ENCODE assay signal across 8 cellular contexts in genomic region chr15:71115567-71116351, GRCh38. TPM values are rescaled to one million over a fixed set of nuclear protein-coding genes. Genes with fewer than 3 reads are reported as not detected.
A peak's percentile ranks its signal among the peaks of the same experiment; 100 is the strongest.
DNase-seq lines count a peak whose midpoint lies in the region; ATAC-seq, FAIRE-seq and TF ChIP-seq lines count a peak whose summit lies in the region.

No MANE protein-coding gene starts in this region.

- H3K9me3 ChIP-seq in SK-N-MC (ENCODE audit: low read depth, low read length), result no peaks in the 10 kb centered on the region
- no peaks in the 10 kb centered on the region for H3K9me3 ChIP-seq in endothelial cell of umbilical vein (replicated peaks; ENCODE audit: control insufficient read depth, insufficient read depth, low read length)
- no peaks in the 10 kb centered on the region for H3K9me3 ChIP-seq in muscle layer of duodenum (ENCODE audit: control insufficient read depth in 1 of 2, low read length in 2 of 2)

- peak overlapping the region; percentile 63 for H2AFZ ChIP-seq in endothelial cell of umbilical vein (ENCODE audit: low read depth, low read length)

- DNase-seq in 8988T, result peak; percentile 47
- DNase-seq in GM12891 (ENCODE audit: insufficient read length, low spot score), result peak; percentile 53
- no peak for DNase-seq in SK-N-MC (ENCODE audit: low read depth, low spot score)
- no peak for DNase-seq in endothelial cell of umbilical vein (ENCODE audit: low read depth, low spot score)
- DNase-seq in COLO829 (ENCODE audit: low spot score), result no peak

- dilution Hi-C loops in endothelial cell of umbilical vein (cut with MboI; ENCODE audit: extremely low pct_ligation_motif_present, low sequenced_read_pairs), result no loop called here

- no peak for TF ChIP-seq CTCF in endothelial cell of umbilical vein (IDR thresholded peaks at IDR 0.05; ENCODE audit: extremely low read depth in 1 of 2, insufficient read depth in 1 of 2, low read depth in 1 of 2, low read length in 2 of 2)

- CTCF ChIA-PET in endothelial cell of umbilical vein (lab: Charles Lee), result interaction anchor here (0.6 to 7.5 kb wide), 28 partner anchors 12 to 332 kb away, joined by 3 to 102 read pairs (median 4); no protein-coding TSS in a partner anchor

- H3K36me3 ChIP-seq in SK-N-MC (ENCODE audit: insufficient read depth, low read length), result no peaks in the 10 kb centered on the region
- no peaks in the 10 kb centered on the region for H3K36me3 ChIP-seq in endothelial cell of umbilical vein (ENCODE audit: control insufficient read depth in 2 of 2, extremely low read depth in 1 of 2, insufficient read depth in 2 of 2, low read length in 2 of 2)
- no peaks in the 10 kb centered on the region for H3K36me3 ChIP-seq in muscle layer of duodenum (ENCODE audit: control insufficient read depth in 1 of 2, insufficient read depth in 2 of 2, low read length in 2 of 2)

- H3K27ac ChIP-seq in SK-N-MC, result no peak overlapping the region
- H3K27ac ChIP-seq in endothelial cell of umbilical vein (ENCODE audit: insufficient read depth, low read depth, low read length), result peak overlapping the region; percentile 66
- peak overlapping the region; percentile 8 for H3K27ac ChIP-seq in muscle layer of duodenum (ENCODE audit: low read length)

- peaks cover 7% of the 10 kb centered on the region for H3K4me1 ChIP-seq in endothelial cell of umbilical vein (ENCODE audit: control insufficient read depth, extremely low read depth, insufficient read depth, low read length)
- H3K4me1 ChIP-seq in muscle layer of duodenum (ENCODE audit: control insufficient read depth in 1 of 2, insufficient read depth in 2 of 2, low read length in 2 of 2), result peaks cover 5 to 6% of the 10 kb centered on the region in 2 donors

- H3K9ac ChIP-seq in SK-N-MC (ENCODE audit: insufficient read length) (no peak overlapping the region), endothelial cell of umbilical vein (replicated peaks; ENCODE audit: extremely low read depth, insufficient read depth, low read length) (peak overlapping the region; percentile 77)

- H3K79me2 ChIP-seq in endothelial cell of umbilical vein (ENCODE audit: control insufficient read depth, insufficient read depth, low read length), result peaks cover 2% of the 10 kb centered on the region

- H3K27me3 ChIP-seq in endothelial cell of umbilical vein (ENCODE audit: control insufficient read depth in 2 of 2, insufficient read depth in 2 of 2, low read length in 2 of 2), result no peaks in the 10 kb centered on the region
- no peaks in the 10 kb centered on the region for H3K27me3 ChIP-seq in muscle layer of duodenum (ENCODE audit: low read depth, low read length)

- H3K4me2 ChIP-seq in endothelial cell of umbilical vein (ENCODE audit: insufficient read depth, low read length), result peak overlapping the region; percentile 68

- no peaks in the 10 kb centered on the region for H4K20me1 ChIP-seq in endothelial cell of umbilical vein (replicated peaks; ENCODE audit: control insufficient read depth, extremely low read depth, insufficient read depth, low read length)

- TF ChIP-seq POLR2A in GM12891 (IDR thresholded peaks at IDR 0.05; ENCODE audit: low read depth, low read length), result no peak
- peak; percentile 19 for TF ChIP-seq POLR2A in endothelial cell of umbilical vein (IDR thresholded peaks at IDR 0.05; ENCODE audit: low read depth, low read length)

- no TSS peak for BruUV-seq in endothelial cell of umbilical vein (replicated peaks; lab: Mats Ljungman, UMichigan)

- no peak for FAIRE-seq in GM12891 (lab: Jason Lieb, UNC)
- FAIRE-seq in endothelial cell of umbilical vein (lab: Jason Lieb, UNC), result peak; percentile 70

- POLR2A ChIA-PET in endothelial cell of umbilical vein (lab: Charles Lee), result no interaction called here

- peak; percentile 36 for ATAC-seq in HG03045 (IDR thresholded peaks at IDR 0.05; ENCODE audit: unreplicated experiment)
- ATAC-seq in GM18870 (IDR thresholded peaks at IDR 0.05; ENCODE audit: unreplicated experiment), result no peak

- intact Hi-C loops in endothelial cell of umbilical vein (cut with micrococcal nuclease), result loop anchor here (1.0 to 5.0 kb wide), 6 partner anchors 21 to 325 kb away; partner anchors contain the start of genes LRRC49 and THAP10

- H3K9me1 ChIP-seq in endothelial cell of umbilical vein (replicated peaks; ENCODE audit: control insufficient read depth, extremely low read depth, insufficient read depth, low read length), result no peaks in the 10 kb centered on the region

- H3K4me3 ChIP-seq in SK-N-MC (peak overlapping the region; percentile 68), endothelial cell of umbilical vein (replicated peaks in 1 of 3; ENCODE audit: insufficient read depth in 1 of 3, low read depth in 1 of 3, low read length in 3 of 3) (peak overlapping the region; percentile 61 to 87 (median 66)), muscle layer of duodenum (ENCODE audit: low read depth in 1 of 2, low read length in 2 of 2) (peak overlapping the region; percentile 46 to 65)

TF ChIP-seq in GM12891, 5 proteins besides CTCF, POLR2A, EP300 and RAD21:
- no peak for TF ChIP-seq SPI1 (IDR thresholded peaks at IDR 0.05; ENCODE audit: low read depth, low read length)

TF ChIP-seq in endothelial cell of umbilical vein, 7 proteins besides CTCF, POLR2A, EP300 and RAD21:
- TF ChIP-seq EZH2 (IDR thresholded peaks at IDR 0.05; ENCODE audit: borderline replicate concordance, low read depth, low read length, severe bottlenecking) (no peak), POLR2AphosphoS5 (IDR thresholded peaks at IDR 0.05; ENCODE audit: insufficient read depth, low read depth, low read length) (peak; percentile 10)

RNA-seq across cellular contexts. Expression of gene THSD4, which starts 0.5 kb away (rescaled TPM):
- polyA plus RNA-seq in GM12891 (2012; ENCODE audit: low read depth, missing spikeins), result 0.04 TPM
- 20.2 and 25.4 TPM in 2 replicates for total RNA-seq in endothelial cell of umbilical vein
- polyA plus RNA-seq in endothelial cell of umbilical vein, result 9.9 and 10.0 TPM in 2 replicates
- polyA plus RNA-seq in endothelial cell of umbilical vein (2011; cell fraction: cytosol; rRNA removed), result 8.6 and 9.4 TPM in 2 replicates
- polyA plus RNA-seq in endothelial cell of umbilical vein (2011; cell fraction: nucleus; rRNA removed), result 11.1 and 11.9 TPM in 2 replicates
- 10.6 and 16.5 TPM in 2 replicates for polyA plus RNA-seq in endothelial cell of umbilical vein (2012)
- polyA minus RNA-seq in endothelial cell of umbilical vein, result 19.6 and 22.7 TPM in 2 replicates
- 2.5 TPM for polyA minus RNA-seq in endothelial cell of umbilical vein (2011; cell fraction: cytosol; rRNA and poly(A)+ RNA removed)
- 25.1 and 28.5 TPM in 2 replicates for polyA minus RNA-seq in endothelial cell of umbilical vein (2011; cell fraction: nucleus; rRNA and poly(A)+ RNA removed)

Comparison
In these comparisons a context has a peak if more than half of its experiments do, and no peak if none do; other contexts are left out.
1. DNase-seq: peak in 8988T (single experiment) and GM12891 (single experiment); none in SK-N-MC (single experiment), endothelial cell of umbilical vein (single experiment) and COLO829 (single experiment).
2. Peak in every context shown above with its lines, with median percentiles within 50 percentile points of each other: H3K4me3 ChIP-seq.